Comparison of ENCODE assay signal across 1 cellular context in genomic region chr11:895331-896223, GRCh38.
TF ChIP-seq lines count a peak whose summit lies in the region.

No MANE protein-coding gene starts in this region.

TF ChIP-seq in HEK293, 187 proteins besides CTCF, POLR2A, EP300 and RAD21:
- no peak for TF ChIP-seq RBAK (tag by site-specific recombination; IDR thresholded peaks at IDR 0.05)
- no peak for TF ChIP-seq PBX3 (CRISPR knock-in tag; IDR thresholded peaks at IDR 0.05)
- TF ChIP-seq SCRT1 (tag by site-specific recombination; IDR thresholded peaks at IDR 0.05; ENCODE audit: borderline replicate concordance): no peak
- TF ChIP-seq ZBTB10 (tag by site-specific recombination; IDR thresholded peaks at IDR 0.05): no peak
- no peak for TF ChIP-seq ZNF510 (tag by site-specific recombination; IDR thresholded peaks at IDR 0.05; ENCODE audit: insufficient replicate concordance)
- no peak for TF ChIP-seq TRIM28 (IDR thresholded peaks at IDR 0.05; ENCODE audit: borderline replicate concordance, low read length)
- TF ChIP-seq GLIS2 (tag by site-specific recombination; IDR thresholded peaks at IDR 0.05): 0 out of 2 replicates have a peak, but pooled peaks have one; percentile 20
